22 cellular contexts compared by ENCODE assay signal in the genomic region with DNA sequence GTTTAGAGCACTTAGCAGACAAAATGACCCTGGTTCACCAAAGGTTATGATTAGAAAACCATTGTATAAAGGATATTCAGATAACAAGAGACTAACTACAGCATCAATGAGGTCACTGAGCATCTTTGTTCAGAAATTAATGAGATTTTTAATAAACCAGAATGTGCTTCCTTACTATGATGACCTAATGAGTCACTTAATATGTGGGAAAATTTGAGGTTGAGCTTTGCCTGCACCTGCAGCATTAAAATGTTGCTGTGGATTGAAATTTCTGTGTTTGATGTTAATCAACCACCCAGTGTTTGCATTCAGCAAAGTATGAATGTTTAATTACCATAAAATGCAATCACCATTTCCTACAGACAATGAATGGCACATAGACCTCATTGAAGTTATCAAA.
"Had no signal": no experiment of that assay in that cellular context is flagged by ENCODE, and none has a peak within 500 bp of the region (broad histone marks: within the 10 kb centered on the region; RNA-seq: fewer than 3 reads in every experiment).

No MANE protein-coding gene starts in this region.

- H3K4me3 ChIP-seq: gastrocnemius medialis, heart right ventricle, left ventricle myocardium inferior, suprapubic skin had no signal

- H3K27me3 Mint-ChIP-seq: activated naive CD8-positive, alpha-beta T cell treated with anti-CD3 and anti-CD28 coated beads, Interleukin-2, amount 10 ng/mL, durations not matched to agents 7 days and 5 days; brain; dendritic cell treated with granulocyte-macrophage colony-stimulating factor and Interleukin-4, amounts not matched to agents 40 ng/mL and 50 ng/mL, for 4 days; effector memory CD8-positive, alpha-beta T cell; stimulated activated naive CD8-positive, alpha-beta T cell treated with anti-CD3 and anti-CD28 coated beads, Interleukin-15, Interleukin-2, amounts not matched to agents 100 ng/mL and 50 ng/mL, for 24 hours; type B pancreatic cell had no signal

- H3K4me1 ChIP-seq: suprapubic skin had no signal

- ATAC-seq: effector memory CD8-positive, alpha-beta T cell; gastrocnemius medialis; heart right ventricle; natural killer cell had no signal

- H3K9ac ChIP-seq: parathyroid adenoma had no signal

- H3K4me3 Mint-ChIP-seq: activated naive CD8-positive, alpha-beta T cell treated with anti-CD3 and anti-CD28 coated beads, Interleukin-2, amount 10 ng/mL, durations not matched to agents 7 days and 5 days; brain; dendritic cell treated with granulocyte-macrophage colony-stimulating factor and Interleukin-4, amounts not matched to agents 40 ng/mL and 50 ng/mL, for 4 days; effector memory CD8-positive, alpha-beta T cell; natural killer cell; stimulated activated naive CD8-positive, alpha-beta T cell treated with anti-CD3 and anti-CD28 coated beads, Interleukin-15, Interleukin-2, amounts not matched to agents 100 ng/mL and 50 ng/mL, for 24 hours; type B pancreatic cell had no signal

- H3K9me3 ChIP-seq: gastrocnemius medialis, heart right ventricle, left ventricle myocardium inferior, neutrophil, suprapubic skin had no signal

- H3K4me1 Mint-ChIP-seq: activated naive CD8-positive, alpha-beta T cell treated with anti-CD3 and anti-CD28 coated beads, Interleukin-2, amount 10 ng/mL, durations not matched to agents 7 days and 5 days had no signal

- H3K36me3 ChIP-seq: suprapubic skin had no signal

- H2AFZ ChIP-seq: parathyroid adenoma had no signal

- FAIRE-seq: kidney had no signal

- H3K36me3 Mint-ChIP-seq: activated naive CD8-positive, alpha-beta T cell treated with anti-CD3 and anti-CD28 coated beads, Interleukin-2, amount 10 ng/mL, durations not matched to agents 7 days and 5 days; type B pancreatic cell had no signal

- H3K9me3 Mint-ChIP-seq: activated naive CD8-positive, alpha-beta T cell treated with anti-CD3 and anti-CD28 coated beads, Interleukin-2, amount 10 ng/mL, durations not matched to agents 7 days and 5 days; brain; dendritic cell treated with granulocyte-macrophage colony-stimulating factor and Interleukin-4, amounts not matched to agents 40 ng/mL and 50 ng/mL, for 4 days; effector memory CD8-positive, alpha-beta T cell; natural killer cell; stimulated activated naive CD8-positive, alpha-beta T cell treated with anti-CD3 and anti-CD28 coated beads, Interleukin-15, Interleukin-2, amounts not matched to agents 100 ng/mL and 50 ng/mL, for 24 hours; type B pancreatic cell had no signal

- H3K27ac ChIP-seq: gastrocnemius medialis, heart right ventricle, left ventricle myocardium inferior, neutrophil, parathyroid adenoma, suprapubic skin had no signal

- H3K79me2 ChIP-seq: parathyroid adenoma had no signal

- DNase-seq: activated CD4-positive, alpha-beta T cell treated with anti-CD3 and anti-CD28 coated beads for 1 hour; activated CD4-positive, alpha-beta T cell treated with anti-CD3 and anti-CD28 coated beads, Interleukin-2, amount 50 U/mL, for 4 hours; activated naive CD4-positive, alpha-beta T cell; activated naive CD8-positive, alpha-beta T cell treated with anti-CD3 and anti-CD28 coated beads, Interleukin-2, amount 10 ng/mL, durations not matched to agents 7 days and 5 days; activated T-cell treated with anti-CD3 and anti-CD28 coated beads for 4 hours; cerebellar nuclear complex; effector memory CD8-positive, alpha-beta T cell; gastrocnemius medialis; heart right ventricle; kidney; left ventricle myocardium inferior; mesenchymal stem cell; natural killer cell; stimulated activated CD4-positive, alpha-beta T cell treated with anti-CD3 and anti-CD28 coated beads, Interleukin-4, amount 100 ng/mL, for 4 hours; T-helper 1 cell had no signal

- H3K27me3 ChIP-seq: gastrocnemius medialis, heart right ventricle, neutrophil, suprapubic skin had no signal

- H3K27ac Mint-ChIP-seq: activated naive CD8-positive, alpha-beta T cell treated with anti-CD3 and anti-CD28 coated beads, Interleukin-2, amount 10 ng/mL, durations not matched to agents 7 days and 5 days; brain; dendritic cell treated with granulocyte-macrophage colony-stimulating factor and Interleukin-4, amounts not matched to agents 40 ng/mL and 50 ng/mL, for 4 days; stimulated activated naive CD8-positive, alpha-beta T cell treated with anti-CD3 and anti-CD28 coated beads, Interleukin-15, Interleukin-2, amounts not matched to agents 100 ng/mL and 50 ng/mL, for 24 hours; type B pancreatic cell had no signal
